ENCODE assay signal across 8 cellular contexts in genomic region chr1:113783254-113784103, GRCh38. TPM values are rescaled to one million over a fixed set of nuclear protein-coding genes. Genes with fewer than 3 reads are reported as not detected.
A peak's percentile ranks its signal among the peaks of the same experiment; 100 is the strongest.
DNase-seq lines count a peak whose midpoint lies in the region; ATAC-seq and TF ChIP-seq lines count a peak whose summit lies in the region.

No MANE protein-coding gene starts in this region.

- H3K23ac ChIP-seq in mesenchymal stem cell (ENCODE audit: low read length in 2 of 2) = no peak overlapping the region

- H3K4ac ChIP-seq in mesenchymal stem cell (ENCODE audit: low read depth in 1 of 2, low read length in 2 of 2) = no peak overlapping the region

- no peaks in the 10 kb centered on the region for H3K27me3 ChIP-seq in OCI-LY3 (ENCODE audit: low read depth, low read length)
- no peaks in the 10 kb centered on the region for H3K27me3 ChIP-seq in mesenchymal stem cell (ENCODE audit: control insufficient read depth in 1 of 2, insufficient read depth in 1 of 2, low read length in 2 of 2)

- DNase-seq in activated T-cell treated with anti-CD3 and anti-CD28 coated beads for 24 hours (ENCODE audit: low read depth) (peak; percentile 16), astrocyte of the spinal cord (ENCODE audit: low read depth, low spot score) (peak; percentile 45), mesenchymal stem cell (peak; percentile 14), NCI-H345 treated with DMSO at 0.1 percent for 48 hours (lab: John Stamatoyannopoulos, UW; ENCODE audit: unreplicated experiment) (no peak), retina (no peak)
- DNase-seq in activated T-cell treated with anti-CD3 and anti-CD28 coated beads, Interleukin-2, amount 50 U/mL, for 1 hour = no peak

- no peak overlapping the region for H3K14ac ChIP-seq in mesenchymal stem cell (ENCODE audit: low read length in 2 of 2)

- H2BK5ac ChIP-seq in mesenchymal stem cell (ENCODE audit: low read depth, low read length, poor library complexity, severe bottlenecking) = no peak overlapping the region

- H2BK120ac ChIP-seq in mesenchymal stem cell (ENCODE audit: low read depth, low read length) = no peak overlapping the region

- H4K8ac ChIP-seq in mesenchymal stem cell (ENCODE audit: low read length) = no peak overlapping the region

- no peak overlapping the region for H3K18ac ChIP-seq in mesenchymal stem cell (ENCODE audit: low read depth in 1 of 2, low read length in 2 of 2)

- in situ Hi-C loops in astrocyte of the spinal cord (cut with HindIII; ENCODE audit: low sequenced_read_pairs) = no loop called here

- H3K9ac ChIP-seq in OCI-LY3 (ENCODE audit: low read length) = no peak overlapping the region; the same call in 1 of the 2 replicates
- H3K9ac ChIP-seq in mesenchymal stem cell (ENCODE audit: low read length) = peak overlapping the region; percentile 16

- H2BK12ac ChIP-seq in mesenchymal stem cell (ENCODE audit: low read length in 2 of 2) = no peak overlapping the region

- H2AK5ac ChIP-seq in mesenchymal stem cell (ENCODE audit: low read length, severe bottlenecking) = no peak overlapping the region

- 92% methylated on average over 2 of the region's 4 CpGs for WGBS in mesenchymal stem cell

- H2BK15ac ChIP-seq in mesenchymal stem cell (ENCODE audit: low read depth, poor library complexity, severe bottlenecking) = no peak overlapping the region

- H3K79me2 ChIP-seq in OCI-LY3 (ENCODE audit: low read length) = peaks cover 78% of the 10 kb centered on the region

- H2AFZ ChIP-seq in OCI-LY3 (ENCODE audit: low read depth, low read length) (no peak overlapping the region), mesenchymal stem cell (ENCODE audit: low read depth, low read length) (no peak overlapping the region)

- H3K79me1 ChIP-seq in mesenchymal stem cell (replicated peaks; ENCODE audit: low read length, poor library complexity, severe bottlenecking) = peaks cover 25% of the 10 kb centered on the region

- H4K20me1 ChIP-seq in OCI-LY3 (ENCODE audit: insufficient read depth, low read length) = peaks cover 18% of the 10 kb centered on the region; the same call in 1 of the 2 replicates

- H3K4me3 ChIP-seq in OCI-LY3 (ENCODE audit: low read length) (peak overlapping the region; percentile 39; the same call in 1 of the 2 replicates), astrocyte of the spinal cord (ENCODE audit: low read depth, low read length) (no peak overlapping the region), mesenchymal stem cell (ENCODE audit: insufficient read depth in 1 of 2, low read depth in 1 of 2, low read length in 2 of 2) (no peak overlapping the region)

- H3K36me3 ChIP-seq in OCI-LY3 (replicated peaks; ENCODE audit: low read depth, low read length) (no peaks in the 10 kb centered on the region), mesenchymal stem cell (ENCODE audit: control insufficient read depth in 1 of 2, insufficient read depth in 2 of 2, low read depth in 1 of 2, low read length in 2 of 2) (peaks cover 0 to 4% of the 10 kb centered on the region in 2 experiments)

- H3K27ac ChIP-seq in OCI-LY3 (ENCODE audit: low read length) = peak overlapping the region; percentile 73
- no peak overlapping the region for H3K27ac ChIP-seq in mesenchymal stem cell (ENCODE audit: low read length, poor library complexity, severe bottlenecking)

- H3K4me2 ChIP-seq in OCI-LY3 (ENCODE audit: low read length) (peak overlapping the region; percentile 63), mesenchymal stem cell (ENCODE audit: low read length, poor library complexity, severe bottlenecking) (no peak overlapping the region)

- TF ChIP-seq CTCF in OCI-LY3 (IDR thresholded peaks at IDR 0.05; ENCODE audit: low read depth, low read length) (no peak), astrocyte of the spinal cord (IDR thresholded peaks at IDR 0.05; ENCODE audit: low read depth, low read length) (no peak)

- H3K9me3 ChIP-seq in OCI-LY3 (ENCODE audit: insufficient read depth, low read length) (no peaks in the 10 kb centered on the region), mesenchymal stem cell (ENCODE audit: control insufficient read depth, low read length) (no peaks in the 10 kb centered on the region)

- peak; percentile 80 for ATAC-seq in HG02943 (IDR thresholded peaks at IDR 0.05; ENCODE audit: low read depth, unreplicated experiment)

- peaks cover 29% of the 10 kb centered on the region for H3K4me1 ChIP-seq in OCI-LY3 (ENCODE audit: low read length)
- no peaks in the 10 kb centered on the region for H3K4me1 ChIP-seq in mesenchymal stem cell (ENCODE audit: control insufficient read depth, insufficient read depth, low read depth, low read length)

- H4K91ac ChIP-seq in mesenchymal stem cell (ENCODE audit: low read length) = no peak overlapping the region

RNA-seq across cellular contexts. Expression of gene PHTF1, which starts 24.2 kb away (rescaled TPM):
- 32.2 TPM for polyA plus RNA-seq in mesenchymal stem cell (2013, experiment 1 of 2)
- 33.2 TPM for polyA plus RNA-seq in mesenchymal stem cell (2013, experiment 2 of 2)

RNA-seq across cellular contexts. Expression of gene RSBN1, which starts 28.8 kb away (rescaled TPM):
- polyA plus RNA-seq in mesenchymal stem cell (2013, experiment 1 of 2) = 5.9 TPM
- polyA plus RNA-seq in mesenchymal stem cell (2013, experiment 2 of 2) = 5.7 TPM

Comparison
In these comparisons a context has a peak if more than half of its experiments do, and no peak if none do; other contexts are left out.
1. DNase-seq: peak in activated T-cell treated with anti-CD3 and anti-CD28 coated beads for 24 hours (single experiment), astrocyte of the spinal cord (single experiment) and mesenchymal stem cell (single experiment); none in activated T-cell treated with anti-CD3 and anti-CD28 coated beads, Interleukin-2, amount 50 U/mL, for 1 hour (single experiment), NCI-H345 treated with DMSO at 0.1 percent for 48 hours (single experiment) and retina (single experiment).